In genomic region chr14:91127411-91127810, GRCh38 we compare ENCODE assay signal across 9 cellular contexts. TPM values are rescaled to one million over a fixed set of nuclear protein-coding genes. Genes with fewer than 3 reads are reported as not detected.
DNase-seq lines count a peak whose midpoint lies in the region; ATAC-seq, FAIRE-seq and TF ChIP-seq lines count a peak whose summit lies in the region.
"Had no signal": no experiment of that assay in that cellular context is flagged by ENCODE, and none has a peak within 500 bp of the region (broad histone marks: within the 10 kb centered on the region; RNA-seq: fewer than 3 reads in every experiment).

No MANE protein-coding gene starts in this region.

- intact Hi-C loops in K562 (cut with micrococcal nuclease) (no loop called here), kidney (cut with DNase I) (no loop called here)

- H3K27me3 ChIP-seq in K562 (ENCODE audit: control insufficient read depth in 2 of 2, insufficient read depth in 2 of 2, low read length in 2 of 2), result no peaks in the 10 kb centered on the region

- H2AFZ ChIP-seq in K562 (ENCODE audit: low read depth, low read length), result no peak overlapping the region

- CTCF ChIA-PET in K562 (lab: Yijun Ruan, JAX; ENCODE audit: low intra/inter-chr PET ratio), result no interaction called here

- in situ Hi-C loops in K562 (cut with MboI), result no loop called here

- no peak for ATAC-seq in K562
- no peak for ATAC-seq in HG03135 (IDR thresholded peaks at IDR 0.05; ENCODE audit: unreplicated experiment)

- no peak overlapping the region for H3K9ac ChIP-seq in K562 (ENCODE audit: insufficient read depth in 1 of 2, low read depth in 2 of 2, low read length in 2 of 2)
- peak overlapping the region in 1 of 2 donors; percentile 26 for H3K9ac ChIP-seq in kidney (ENCODE audit: low read length in 2 of 2)

- H3K4me3 ChIP-seq in K562 (no peak overlapping the region), kidney (ENCODE audit: low read length in 2 of 2) (no peak overlapping the region)
- H3K4me3 ChIP-seq: smooth muscle cell had no signal

- H4K20me1 ChIP-seq in K562 (replicated peaks; ENCODE audit: control insufficient read depth, insufficient read depth, low read length), result no peaks in the 10 kb centered on the region

- WGBS in K562 (ENCODE audit: insufficient coverage, low coverage, missing lambda C conversion rate), result 85% methylated on average over 5 of the region's 8 CpGs

- H3K9me3 ChIP-seq in K562 (replicated peaks; ENCODE audit: control insufficient read depth, insufficient read depth, low read depth, low read length), result no peaks in the 10 kb centered on the region
- no peaks in the 10 kb centered on the region for H3K9me3 ChIP-seq in kidney (ENCODE audit: control insufficient read depth in 1 of 2, low read length in 2 of 2)

- no peak for TF ChIP-seq POLR2A in K562 (conservative IDR thresholded peaks at IDR 0.05)

- H3K4me1 ChIP-seq in K562 (replicated peaks in 1 of 2; ENCODE audit: control insufficient read depth in 2 of 2, insufficient read depth in 2 of 2, low read length in 2 of 2) (peaks cover 3 to 5% of the 10 kb centered on the region in 2 experiments; a peak in 3 of 5 replicates), kidney (ENCODE audit: control insufficient read depth in 1 of 2, insufficient read depth in 1 of 2, low read depth in 1 of 2, low read length in 2 of 2) (peaks cover 11% of the 10 kb centered on the region in 2 donors)

- H3K27ac ChIP-seq in K562 (ENCODE audit: extremely low read depth, low read depth, low read length) (no peak overlapping the region), kidney (ENCODE audit: low read depth in 2 of 2, low read length in 2 of 2) (peak overlapping the region; percentile 54 to 76), substantia nigra (ENCODE audit: low read depth, low read length, poor library complexity, severe bottlenecking) (peak overlapping the region; percentile 82)

- DNase-seq in M059J (ENCODE audit: low read depth), result peak; percentile 67
- DNase-seq in K562 (ENCODE audit: extremely low read depth in 1 of 4, low spot score in 3 of 4), result no peak
- DNase-seq in kidney, result peak; percentile 91
- peak in 3 of 49 donors; percentile 16 to 88 (median 44) for DNase-seq in substantia nigra (lab: John Stamatoyannopoulos, UW)
- DNase-seq in AG08395 (ENCODE audit: low spot score), result no peak
- no peak for DNase-seq in frontal cortex (ENCODE audit: low spot score in 2 of 2)
- DNase-seq: effector memory CD4-positive, alpha-beta T cell had no signal

- H3K79me2 ChIP-seq in K562 (ENCODE audit: control insufficient read depth, insufficient read depth, low read length), result peaks cover 7% of the 10 kb centered on the region; the same call in 2 of the 3 replicates

- TF ChIP-seq CTCF in K562 (IDR thresholded peaks at IDR 0.05 in 2 of 3, conservative IDR thresholded peaks at IDR 0.05 in 1 of 3; ENCODE audit: insufficient read depth in 2 of 3, low read depth in 1 of 3, low read length in 3 of 3), result no peak
- no peak for TF ChIP-seq CTCF in kidney (IDR thresholded peaks at IDR 0.05; ENCODE audit: borderline replicate concordance, extremely low read depth, insufficient read depth)

- no peak for FAIRE-seq in K562 (lab: Jason Lieb, UNC)
- FAIRE-seq in kidney (lab: Jason Lieb, UNC), result no peak
- no peak for FAIRE-seq in frontal cortex (lab: Jason Lieb, UNC)

- TF ChIP-seq EP300 in K562 (IDR thresholded peaks at IDR 0.05; ENCODE audit: low read length), result no peak

- no TSS peak for BruUV-seq in K562 (replicated peaks; lab: Mats Ljungman, UMichigan)

- H3K9me1 ChIP-seq in K562 (ENCODE audit: control insufficient read depth, insufficient read depth, low read length), result no peaks in the 10 kb centered on the region

- H3K36me3 ChIP-seq in K562 (ENCODE audit: control insufficient read depth, insufficient read depth, low read length), result peaks cover 15% of the 10 kb centered on the region; the same call in 1 of the 3 replicates
- peaks cover 6 to 15% of the 10 kb centered on the region in 2 donors for H3K36me3 ChIP-seq in kidney (ENCODE audit: control insufficient read depth in 1 of 2, insufficient read depth in 2 of 2, low read length in 2 of 2)

- no peak for TF ChIP-seq RAD21 in K562 (CRISPR knock-in tag; conservative IDR thresholded peaks at IDR 0.05 in 1 of 2, IDR thresholded peaks at IDR 0.05 in 1 of 2)

- POLR2A ChIA-PET in K562 (lab: Yijun Ruan, JAX), result interaction anchor here (0.6 kb wide), 1 partner anchor 756 kb away, joined by 3 read pairs; no protein-coding TSS in a partner anchor

- H3K4me2 ChIP-seq in K562 (ENCODE audit: insufficient read depth, low read length), result no peak overlapping the region
- H3K4me2 ChIP-seq: smooth muscle cell had no signal

TF ChIP-seq in K562, 482 proteins besides CTCF, POLR2A, EP300 and RAD21:
- TF ChIP-seq NFIC (IDR thresholded peaks at IDR 0.05) (peak; percentile 55), KLF1 (tag; IDR thresholded peaks at IDR 0.05) (no peak)

RNA-seq across cellular contexts. Expression of gene DGLUCY, which starts 13.5 kb away (rescaled TPM):
- total RNA-seq in M059J (2014; rRNA removed; shearing (Covaris generic)), result 15.7 and 19.9 TPM in 2 replicates
- 124 and 216 TPM in 2 replicates for total RNA-seq in K562 (2011; cell fraction: chromatin; rRNA removed; ENCODE audit: low replicate concordance)
- 84.2 and 90.7 TPM in 2 replicates for total RNA-seq in K562 (2011; cell fraction: nucleolus; rRNA removed)
- total RNA-seq in K562 (2011; cell fraction: nucleoplasm; rRNA removed), result 89.5 and 97.5 TPM in 2 replicates
- total RNA-seq in K562 (2014; rRNA removed) (22.0 and 26.3 TPM in 2 replicates), K562 (2014; rRNA removed; fragmentation: Illumina TruSeq; extraction: Trizol) (20.3 and 20.8 TPM in 2 replicates), K562 (2015; rRNA removed; fragmentation: Illumina TruSeq; extraction: Trizol) (23.7 and 27.1 TPM in 2 replicates), K562 (2021) (22.7 and 24.8 TPM in 2 replicates), kidney (79.7 TPM), frontal cortex (23.2 TPM)
- polyA plus RNA-seq in K562 (2011; rRNA removed) (21.0 and 26.1 TPM in 2 replicates), K562 (2014; fragmentation: Illumina TruSeq; extraction: Trizol) (28.4 and 33.4 TPM in 2 replicates), K562 (2014; fragmentation: Nextera tagmentation; extraction: Ambion mirVana) (10 to 100 TPM in 1 of 2 experiments, 1 to 10 TPM in 1; 9.9 to 14.1 TPM), K562 (2014; rRNA removed) (19.9 and 20.6 TPM in 2 replicates), kidney (ENCODE audit: insufficient read depth, low read depth, low replicate concordance) (83.4 TPM)
- 17.5 and 21.4 TPM in 2 replicates for polyA plus RNA-seq in K562 (2011; cell fraction: cytosol; rRNA removed)
- 87.1 and 102 TPM in 2 replicates for polyA plus RNA-seq in K562 (2011; cell fraction: nucleus; rRNA removed)
- polyA plus RNA-seq in K562 (2012), result 20.8 and 28.9 TPM in 2 replicates
- 36.9 and 45.4 TPM in 2 replicates for polyA minus RNA-seq in K562 (2011; rRNA and poly(A)+ RNA removed)
- 13.7 and 15.5 TPM in 2 replicates for polyA minus RNA-seq in K562 (2011; cell fraction: cytosol; rRNA and poly(A)+ RNA removed)
- polyA minus RNA-seq in K562 (2011; cell fraction: nucleus; rRNA and poly(A)+ RNA removed), result 40.1 and 53.6 TPM in 2 replicates

Comparison
In these comparisons a context has a peak if more than half of its experiments do, and no peak if none do; other contexts are left out.
1. DNase-seq: peak in M059J (single experiment) and kidney (single experiment); none in K562 (0 of 4), AG08395 (single experiment) and frontal cortex (0 of 2).